ENCODE assay signal across 1 cellular context in the genomic region with DNA sequence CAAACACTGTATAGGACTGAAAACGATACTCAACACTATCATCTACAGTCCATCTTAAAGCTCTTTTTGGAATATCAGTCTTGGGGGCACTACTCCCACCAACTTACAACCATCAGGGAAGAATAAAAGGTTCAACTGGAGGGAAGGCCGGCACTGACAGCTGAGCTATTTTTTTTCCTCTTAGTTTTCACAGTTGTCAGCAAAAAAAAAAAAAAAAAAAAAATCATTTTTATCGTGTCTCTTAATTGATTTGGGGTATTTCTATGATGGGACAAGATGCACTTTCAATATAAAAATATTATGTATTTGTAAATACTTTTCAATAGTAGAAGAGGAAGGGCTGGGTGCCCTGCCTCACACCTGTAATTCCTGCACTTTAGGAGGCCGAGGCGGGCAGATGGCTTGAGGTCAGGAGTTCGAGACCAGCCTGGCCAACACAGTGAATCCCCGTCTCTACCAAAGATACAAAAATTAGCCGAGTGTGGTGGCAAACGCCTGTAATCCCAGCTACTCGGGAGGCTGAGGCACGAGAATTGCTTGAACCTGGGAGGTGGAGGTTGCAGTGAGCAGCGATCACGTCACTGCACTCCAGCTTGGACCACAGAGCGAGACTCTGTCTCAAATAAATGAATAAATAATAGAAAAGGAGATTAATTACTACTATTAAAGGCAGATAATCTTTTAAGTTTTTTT.
TF ChIP-seq lines count a peak whose summit lies in the region.

No MANE protein-coding gene starts in this region.

TF ChIP-seq in GM12878, 131 proteins besides CTCF, POLR2A, EP300 and RAD21:
- TF ChIP-seq KLF5 (IDR thresholded peaks at IDR 0.05; ENCODE audit: partially characterized antibody) (no peak), ZNF622 (IDR thresholded peaks at IDR 0.05) (no peak), SUZ12 (IDR thresholded peaks at IDR 0.05; ENCODE audit: unreplicated experiment) (no peak), STAT3 (IDR thresholded peaks at IDR 0.05; ENCODE audit: low read depth, low read length) (no peak), ATF7 (IDR thresholded peaks at IDR 0.05; ENCODE audit: low read depth) (no peak), CBFB (IDR thresholded peaks at IDR 0.05; ENCODE audit: low read depth) (no peak), SRF (IDR thresholded peaks at IDR 0.05; ENCODE audit: low read depth in 2 of 2, low read length in 2 of 2) (no peak), FOS (IDR thresholded peaks at IDR 0.05; ENCODE audit: borderline replicate concordance, extremely low read depth, insufficient read length) (no peak), CEBPB (IDR thresholded peaks at IDR 0.05; ENCODE audit: borderline replicate concordance in 1 of 2, low read depth in 2 of 2, low read length in 2 of 2) (no peak), STAT1 (conservative IDR thresholded peaks at IDR 0.05) (no peak), SIN3A (IDR thresholded peaks at IDR 0.05; ENCODE audit: low read depth, low read length) (no peak), POU2F2 (IDR thresholded peaks at IDR 0.05; ENCODE audit: borderline replicate concordance, low read depth, low read length) (no peak), EZH2 (IDR thresholded peaks at IDR 0.05; ENCODE audit: borderline replicate concordance, control insufficient read depth, low read depth, low read length) (no peak)
- TF ChIP-seq, protein P1, sequence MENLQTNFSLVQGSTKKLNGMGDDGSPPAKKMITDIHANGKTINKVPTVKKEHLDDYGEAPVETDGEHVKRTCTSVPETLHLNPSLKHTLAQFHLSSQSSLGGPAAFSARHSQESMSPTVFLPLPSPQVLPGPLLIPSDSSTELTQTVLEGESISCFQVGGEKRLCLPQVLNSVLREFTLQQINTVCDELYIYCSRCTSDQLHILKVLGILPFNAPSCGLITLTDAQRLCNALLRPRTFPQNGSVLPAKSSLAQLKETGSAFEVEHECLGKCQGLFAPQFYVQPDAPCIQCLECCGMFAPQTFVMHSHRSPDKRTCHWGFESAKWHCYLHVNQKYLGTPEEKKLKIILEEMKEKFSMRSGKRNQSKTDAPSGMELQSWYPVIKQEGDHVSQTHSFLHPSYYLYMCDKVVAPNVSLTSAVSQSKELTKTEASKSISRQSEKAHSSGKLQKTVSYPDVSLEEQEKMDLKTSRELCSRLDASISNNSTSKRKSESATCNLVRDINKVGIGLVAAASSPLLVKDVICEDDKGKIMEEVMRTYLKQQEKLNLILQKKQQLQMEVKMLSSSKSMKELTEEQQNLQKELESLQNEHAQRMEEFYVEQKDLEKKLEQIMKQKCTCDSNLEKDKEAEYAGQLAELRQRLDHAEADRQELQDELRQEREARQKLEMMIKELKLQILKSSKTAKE (IDR thresholded peaks at IDR 0.05; ENCODE audit: low read depth, poor library complexity, severe bottlenecking) = no peak
- TF ChIP-seq, protein P2, sequence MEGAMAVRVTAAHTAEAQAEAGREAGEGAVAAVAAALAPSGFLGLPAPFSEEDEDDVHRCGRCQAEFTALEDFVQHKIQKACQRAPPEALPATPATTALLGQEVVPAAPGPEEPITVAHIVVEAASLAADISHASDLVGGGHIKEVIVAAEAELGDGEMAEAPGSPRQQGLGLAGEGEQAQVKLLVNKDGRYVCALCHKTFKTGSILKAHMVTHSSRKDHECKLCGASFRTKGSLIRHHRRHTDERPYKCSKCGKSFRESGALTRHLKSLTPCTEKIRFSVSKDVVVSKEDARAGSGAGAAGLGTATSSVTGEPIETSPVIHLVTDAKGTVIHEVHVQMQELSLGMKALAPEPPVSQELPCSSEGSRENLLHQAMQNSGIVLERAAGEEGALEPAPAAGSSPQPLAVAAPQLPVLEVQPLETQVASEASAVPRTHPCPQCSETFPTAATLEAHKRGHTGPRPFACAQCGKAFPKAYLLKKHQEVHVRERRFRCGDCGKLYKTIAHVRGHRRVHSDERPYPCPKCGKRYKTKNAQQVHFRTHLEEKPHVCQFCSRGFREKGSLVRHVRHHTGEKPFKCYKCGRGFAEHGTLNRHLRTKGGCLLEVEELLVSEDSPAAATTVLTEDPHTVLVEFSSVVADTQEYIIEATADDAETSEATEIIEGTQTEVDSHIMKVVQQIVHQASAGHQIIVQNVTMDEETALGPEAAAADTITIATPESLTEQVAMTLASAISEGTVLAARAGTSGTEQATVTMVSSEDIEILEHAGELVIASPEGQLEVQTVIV (IDR thresholded peaks at IDR 0.05; ENCODE audit: borderline replicate concordance, partially characterized antibody) = no peak
- TF ChIP-seq, protein P3, sequence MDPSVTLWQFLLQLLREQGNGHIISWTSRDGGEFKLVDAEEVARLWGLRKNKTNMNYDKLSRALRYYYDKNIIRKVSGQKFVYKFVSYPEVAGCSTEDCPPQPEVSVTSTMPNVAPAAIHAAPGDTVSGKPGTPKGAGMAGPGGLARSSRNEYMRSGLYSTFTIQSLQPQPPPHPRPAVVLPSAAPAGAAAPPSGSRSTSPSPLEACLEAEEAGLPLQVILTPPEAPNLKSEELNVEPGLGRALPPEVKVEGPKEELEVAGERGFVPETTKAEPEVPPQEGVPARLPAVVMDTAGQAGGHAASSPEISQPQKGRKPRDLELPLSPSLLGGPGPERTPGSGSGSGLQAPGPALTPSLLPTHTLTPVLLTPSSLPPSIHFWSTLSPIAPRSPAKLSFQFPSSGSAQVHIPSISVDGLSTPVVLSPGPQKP (IDR thresholded peaks at IDR 0.05; ENCODE audit: low read depth, low read length) = no peak
- TF ChIP-seq, protein P4, sequence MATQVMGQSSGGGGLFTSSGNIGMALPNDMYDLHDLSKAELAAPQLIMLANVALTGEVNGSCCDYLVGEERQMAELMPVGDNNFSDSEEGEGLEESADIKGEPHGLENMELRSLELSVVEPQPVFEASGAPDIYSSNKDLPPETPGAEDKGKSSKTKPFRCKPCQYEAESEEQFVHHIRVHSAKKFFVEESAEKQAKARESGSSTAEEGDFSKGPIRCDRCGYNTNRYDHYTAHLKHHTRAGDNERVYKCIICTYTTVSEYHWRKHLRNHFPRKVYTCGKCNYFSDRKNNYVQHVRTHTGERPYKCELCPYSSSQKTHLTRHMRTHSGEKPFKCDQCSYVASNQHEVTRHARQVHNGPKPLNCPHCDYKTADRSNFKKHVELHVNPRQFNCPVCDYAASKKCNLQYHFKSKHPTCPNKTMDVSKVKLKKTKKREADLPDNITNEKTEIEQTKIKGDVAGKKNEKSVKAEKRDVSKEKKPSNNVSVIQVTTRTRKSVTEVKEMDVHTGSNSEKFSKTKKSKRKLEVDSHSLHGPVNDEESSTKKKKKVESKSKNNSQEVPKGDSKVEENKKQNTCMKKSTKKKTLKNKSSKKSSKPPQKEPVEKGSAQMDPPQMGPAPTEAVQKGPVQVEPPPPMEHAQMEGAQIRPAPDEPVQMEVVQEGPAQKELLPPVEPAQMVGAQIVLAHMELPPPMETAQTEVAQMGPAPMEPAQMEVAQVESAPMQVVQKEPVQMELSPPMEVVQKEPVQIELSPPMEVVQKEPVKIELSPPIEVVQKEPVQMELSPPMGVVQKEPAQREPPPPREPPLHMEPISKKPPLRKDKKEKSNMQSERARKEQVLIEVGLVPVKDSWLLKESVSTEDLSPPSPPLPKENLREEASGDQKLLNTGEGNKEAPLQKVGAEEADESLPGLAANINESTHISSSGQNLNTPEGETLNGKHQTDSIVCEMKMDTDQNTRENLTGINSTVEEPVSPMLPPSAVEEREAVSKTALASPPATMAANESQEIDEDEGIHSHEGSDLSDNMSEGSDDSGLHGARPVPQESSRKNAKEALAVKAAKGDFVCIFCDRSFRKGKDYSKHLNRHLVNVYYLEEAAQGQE (IDR thresholded peaks at IDR 0.05; ENCODE audit: low read depth, low read length) = no peak
- TF ChIP-seq, protein P5, sequence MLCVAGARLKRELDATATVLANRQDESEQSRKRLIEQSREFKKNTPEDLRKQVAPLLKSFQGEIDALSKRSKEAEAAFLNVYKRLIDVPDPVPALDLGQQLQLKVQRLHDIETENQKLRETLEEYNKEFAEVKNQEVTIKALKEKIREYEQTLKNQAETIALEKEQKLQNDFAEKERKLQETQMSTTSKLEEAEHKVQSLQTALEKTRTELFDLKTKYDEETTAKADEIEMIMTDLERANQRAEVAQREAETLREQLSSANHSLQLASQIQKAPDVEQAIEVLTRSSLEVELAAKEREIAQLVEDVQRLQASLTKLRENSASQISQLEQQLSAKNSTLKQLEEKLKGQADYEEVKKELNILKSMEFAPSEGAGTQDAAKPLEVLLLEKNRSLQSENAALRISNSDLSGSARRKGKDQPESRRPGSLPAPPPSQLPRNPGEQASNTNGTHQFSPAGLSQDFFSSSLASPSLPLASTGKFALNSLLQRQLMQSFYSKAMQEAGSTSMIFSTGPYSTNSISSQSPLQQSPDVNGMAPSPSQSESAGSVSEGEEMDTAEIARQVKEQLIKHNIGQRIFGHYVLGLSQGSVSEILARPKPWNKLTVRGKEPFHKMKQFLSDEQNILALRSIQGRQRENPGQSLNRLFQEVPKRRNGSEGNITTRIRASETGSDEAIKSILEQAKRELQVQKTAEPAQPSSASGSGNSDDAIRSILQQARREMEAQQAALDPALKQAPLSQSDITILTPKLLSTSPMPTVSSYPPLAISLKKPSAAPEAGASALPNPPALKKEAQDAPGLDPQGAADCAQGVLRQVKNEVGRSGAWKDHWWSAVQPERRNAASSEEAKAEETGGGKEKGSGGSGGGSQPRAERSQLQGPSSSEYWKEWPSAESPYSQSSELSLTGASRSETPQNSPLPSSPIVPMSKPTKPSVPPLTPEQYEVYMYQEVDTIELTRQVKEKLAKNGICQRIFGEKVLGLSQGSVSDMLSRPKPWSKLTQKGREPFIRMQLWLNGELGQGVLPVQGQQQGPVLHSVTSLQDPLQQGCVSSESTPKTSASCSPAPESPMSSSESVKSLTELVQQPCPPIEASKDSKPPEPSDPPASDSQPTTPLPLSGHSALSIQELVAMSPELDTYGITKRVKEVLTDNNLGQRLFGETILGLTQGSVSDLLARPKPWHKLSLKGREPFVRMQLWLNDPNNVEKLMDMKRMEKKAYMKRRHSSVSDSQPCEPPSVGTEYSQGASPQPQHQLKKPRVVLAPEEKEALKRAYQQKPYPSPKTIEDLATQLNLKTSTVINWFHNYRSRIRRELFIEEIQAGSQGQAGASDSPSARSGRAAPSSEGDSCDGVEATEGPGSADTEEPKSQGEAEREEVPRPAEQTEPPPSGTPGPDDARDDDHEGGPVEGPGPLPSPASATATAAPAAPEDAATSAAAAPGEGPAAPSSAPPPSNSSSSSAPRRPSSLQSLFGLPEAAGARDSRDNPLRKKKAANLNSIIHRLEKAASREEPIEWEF (IDR thresholded peaks at IDR 0.05; ENCODE audit: insufficient replicate concordance, low read depth, low read length) = no peak
- TF ChIP-seq, protein P6, sequence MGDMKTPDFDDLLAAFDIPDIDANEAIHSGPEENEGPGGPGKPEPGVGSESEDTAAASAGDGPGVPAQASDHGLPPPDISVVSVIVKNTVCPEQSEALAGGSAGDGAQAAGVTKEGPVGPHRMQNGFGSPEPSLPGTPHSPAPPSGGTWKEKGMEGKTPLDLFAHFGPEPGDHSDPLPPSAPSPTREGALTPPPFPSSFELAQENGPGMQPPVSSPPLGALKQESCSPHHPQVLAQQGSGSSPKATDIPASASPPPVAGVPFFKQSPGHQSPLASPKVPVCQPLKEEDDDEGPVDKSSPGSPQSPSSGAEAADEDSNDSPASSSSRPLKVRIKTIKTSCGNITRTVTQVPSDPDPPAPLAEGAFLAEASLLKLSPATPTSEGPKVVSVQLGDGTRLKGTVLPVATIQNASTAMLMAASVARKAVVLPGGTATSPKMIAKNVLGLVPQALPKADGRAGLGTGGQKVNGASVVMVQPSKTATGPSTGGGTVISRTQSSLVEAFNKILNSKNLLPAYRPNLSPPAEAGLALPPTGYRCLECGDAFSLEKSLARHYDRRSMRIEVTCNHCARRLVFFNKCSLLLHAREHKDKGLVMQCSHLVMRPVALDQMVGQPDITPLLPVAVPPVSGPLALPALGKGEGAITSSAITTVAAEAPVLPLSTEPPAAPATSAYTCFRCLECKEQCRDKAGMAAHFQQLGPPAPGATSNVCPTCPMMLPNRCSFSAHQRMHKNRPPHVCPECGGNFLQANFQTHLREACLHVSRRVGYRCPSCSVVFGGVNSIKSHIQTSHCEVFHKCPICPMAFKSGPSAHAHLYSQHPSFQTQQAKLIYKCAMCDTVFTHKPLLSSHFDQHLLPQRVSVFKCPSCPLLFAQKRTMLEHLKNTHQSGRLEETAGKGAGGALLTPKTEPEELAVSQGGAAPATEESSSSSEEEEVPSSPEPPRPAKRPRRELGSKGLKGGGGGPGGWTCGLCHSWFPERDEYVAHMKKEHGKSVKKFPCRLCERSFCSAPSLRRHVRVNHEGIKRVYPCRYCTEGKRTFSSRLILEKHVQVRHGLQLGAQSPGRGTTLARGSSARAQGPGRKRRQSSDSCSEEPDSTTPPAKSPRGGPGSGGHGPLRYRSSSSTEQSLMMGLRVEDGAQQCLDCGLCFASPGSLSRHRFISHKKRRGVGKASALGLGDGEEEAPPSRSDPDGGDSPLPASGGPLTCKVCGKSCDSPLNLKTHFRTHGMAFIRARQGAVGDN (IDR thresholded peaks at IDR 0.05) = no peak
